ENCODE assay signal across 8 cellular contexts in the genomic region with DNA sequence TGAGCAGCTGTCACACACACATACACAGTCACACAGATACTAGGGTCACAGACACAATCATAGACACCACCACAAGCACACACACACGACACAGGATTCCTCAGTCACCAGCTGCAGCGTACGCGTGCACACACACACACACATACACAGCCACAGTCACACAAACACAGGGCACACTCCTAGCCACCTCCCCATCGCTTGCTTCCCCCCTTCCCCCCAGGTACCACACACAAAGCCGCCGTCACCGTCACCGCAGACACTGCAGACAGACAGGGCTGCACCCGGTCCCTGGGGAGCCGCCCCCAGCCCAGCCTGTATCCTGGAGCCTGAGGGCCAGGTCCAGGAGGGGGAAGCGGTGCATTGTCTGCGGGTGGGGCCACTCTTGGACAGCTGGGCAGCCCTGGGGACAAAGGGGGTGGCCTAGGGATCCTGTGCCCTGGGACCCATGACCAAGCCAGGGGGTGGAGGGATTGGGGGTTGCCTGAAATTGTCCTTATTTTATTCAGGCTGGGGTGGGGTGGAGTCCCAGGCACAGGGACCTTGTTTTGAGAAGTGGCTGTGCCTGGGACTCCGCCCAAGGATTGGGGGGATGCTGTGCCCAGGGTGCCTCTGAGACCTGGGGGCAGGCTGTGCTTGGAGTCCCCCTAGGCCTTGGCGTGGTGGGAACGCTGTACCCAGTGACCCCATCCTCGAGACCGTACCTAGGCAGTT. TPM values are rescaled to one million over a fixed set of nuclear protein-coding genes. Genes with fewer than 3 reads are reported as not detected.
A peak's percentile ranks its signal among the peaks of the same experiment; 100 is the strongest.
DNase-seq lines count a peak whose midpoint lies in the region; ATAC-seq and TF ChIP-seq lines count a peak whose summit lies in the region.

No MANE protein-coding gene starts in this region.

- ATAC-seq in upper lobe of right lung: no peak
- ATAC-seq in GM19397 (IDR thresholded peaks at IDR 0.05; ENCODE audit: unreplicated experiment): no peak
- no peak for ATAC-seq in HG03520 (IDR thresholded peaks at IDR 0.05; ENCODE audit: unreplicated experiment)

- DNase-seq in A673 (ENCODE audit: low spot score) (peak; percentile 27), HFF-Myc (ENCODE audit: extremely low read depth, low read depth) (no peak), astrocyte of the hippocampus (ENCODE audit: low read depth, low spot score) (peak; percentile 43), upper lobe of right lung (no peak)
- no peak for DNase-seq in stimulated activated CD4-positive, alpha-beta T cell treated with anti-CD3 and anti-CD28 coated beads, Interleukin-4, amount 100 ng/mL, for 24 hours

- H3K27ac ChIP-seq in A673 (ENCODE audit: low read depth, low read length, poor library complexity, severe bottlenecking) (peak overlapping the region; percentile 96), layer of hippocampus (ENCODE audit: low read depth, low read length) (peak overlapping the region; percentile 33), upper lobe of right lung (peak overlapping the region; percentile 74)

- no TSS peak for BruUV-seq in A673 (replicated peaks; lab: Mats Ljungman, UMichigan)

- CTCF ChIA-PET in A673 (lab: Charles Lee): no interaction called here

- H3K27me3 ChIP-seq in A673 (replicated peaks; ENCODE audit: insufficient read depth, low read depth, low read length, poor library complexity) (no peaks in the 10 kb centered on the region), layer of hippocampus (ENCODE audit: control insufficient read depth, insufficient read depth, low read length) (no peaks in the 10 kb centered on the region), upper lobe of right lung (no peaks in the 10 kb centered on the region)

- H3K9me3 ChIP-seq in A673 (ENCODE audit: low read depth, low read length, poor library complexity, severe bottlenecking) (no peaks in the 10 kb centered on the region), upper lobe of right lung (no peaks in the 10 kb centered on the region)

- peaks cover 17% of the 10 kb centered on the region for H3K4me1 ChIP-seq in A673 (ENCODE audit: insufficient read depth, low read length, poor library complexity, severe bottlenecking)
- peaks cover 17% of the 10 kb centered on the region for H3K4me1 ChIP-seq in upper lobe of right lung

- POLR2A ChIA-PET in A673 (lab: Charles Lee; ENCODE audit: low non-redundant PET): no interaction called here

- intact Hi-C loops in A673 (cut with micrococcal nuclease; ENCODE audit: unreplicated experiment) (no loop called here), upper lobe of right lung (cut with DNase I) (no loop called here)

- TF ChIP-seq CTCF in A673 (conservative IDR thresholded peaks at IDR 0.05; ENCODE audit: low read depth, low read length): no peak
- TF ChIP-seq CTCF in HFF-Myc (IDR thresholded peaks at IDR 0.05; ENCODE audit: low read depth, low read length, missing control alignments): no peak
- TF ChIP-seq CTCF in upper lobe of right lung (IDR thresholded peaks at IDR 0.05): no peak

- H3K36me3 ChIP-seq in A673 (ENCODE audit: insufficient read depth, low read length, poor library complexity, severe bottlenecking) (peaks cover 3% of the 10 kb centered on the region), upper lobe of right lung (peaks cover 17% of the 10 kb centered on the region)

- peak overlapping the region; percentile 94 for H3K4me3 ChIP-seq in A673 (ENCODE audit: low read depth, low read length, poor library complexity, severe bottlenecking)
- peak overlapping the region; percentile 60 for H3K4me3 ChIP-seq in HFF-Myc (replicated peaks; ENCODE audit: low read depth, low read length)
- H3K4me3 ChIP-seq in upper lobe of right lung: peak overlapping the region; percentile 59

RNA-seq across cellular contexts. Expression of a gene that starts 1.0 kb away (rescaled TPM):
- total RNA-seq in A673 (2021) (38.4 and 49.3 TPM in 2 replicates), upper lobe of right lung (19.5 TPM)

RNA-seq across cellular contexts. Expression of a gene that starts 27.2 kb away (rescaled TPM):
- total RNA-seq in A673 (2021): 34.1 and 38.8 TPM in 2 replicates
- total RNA-seq in upper lobe of right lung: 43.6 TPM

RNA-seq across cellular contexts. Expression of a gene that starts 27.4 kb away (rescaled TPM):
- total RNA-seq in A673 (2021): 7.2 and 8.5 TPM in 2 replicates
- 51.6 TPM for total RNA-seq in upper lobe of right lung

Comparison
In these comparisons a context has a peak if more than half of its experiments do, and no peak if none do; other contexts are left out.
1. DNase-seq: peak in A673 (single experiment) and astrocyte of the hippocampus (single experiment); none in HFF-Myc (single experiment), upper lobe of right lung (single experiment) and stimulated activated CD4-positive, alpha-beta T cell treated with anti-CD3 and anti-CD28 coated beads, Interleukin-4, amount 100 ng/mL, for 24 hours (single experiment).
2. H3K27ac ChIP-seq: peak in every context shown above with its lines; median percentile 96 in A673; 74 in upper lobe of right lung; 33 in layer of hippocampus.
3. Peak in every context shown above with its lines, with median percentiles within 50 percentile points of each other: H3K4me3 ChIP-seq.